ENCODE assay signal across 8 cellular contexts in the genomic region with DNA sequence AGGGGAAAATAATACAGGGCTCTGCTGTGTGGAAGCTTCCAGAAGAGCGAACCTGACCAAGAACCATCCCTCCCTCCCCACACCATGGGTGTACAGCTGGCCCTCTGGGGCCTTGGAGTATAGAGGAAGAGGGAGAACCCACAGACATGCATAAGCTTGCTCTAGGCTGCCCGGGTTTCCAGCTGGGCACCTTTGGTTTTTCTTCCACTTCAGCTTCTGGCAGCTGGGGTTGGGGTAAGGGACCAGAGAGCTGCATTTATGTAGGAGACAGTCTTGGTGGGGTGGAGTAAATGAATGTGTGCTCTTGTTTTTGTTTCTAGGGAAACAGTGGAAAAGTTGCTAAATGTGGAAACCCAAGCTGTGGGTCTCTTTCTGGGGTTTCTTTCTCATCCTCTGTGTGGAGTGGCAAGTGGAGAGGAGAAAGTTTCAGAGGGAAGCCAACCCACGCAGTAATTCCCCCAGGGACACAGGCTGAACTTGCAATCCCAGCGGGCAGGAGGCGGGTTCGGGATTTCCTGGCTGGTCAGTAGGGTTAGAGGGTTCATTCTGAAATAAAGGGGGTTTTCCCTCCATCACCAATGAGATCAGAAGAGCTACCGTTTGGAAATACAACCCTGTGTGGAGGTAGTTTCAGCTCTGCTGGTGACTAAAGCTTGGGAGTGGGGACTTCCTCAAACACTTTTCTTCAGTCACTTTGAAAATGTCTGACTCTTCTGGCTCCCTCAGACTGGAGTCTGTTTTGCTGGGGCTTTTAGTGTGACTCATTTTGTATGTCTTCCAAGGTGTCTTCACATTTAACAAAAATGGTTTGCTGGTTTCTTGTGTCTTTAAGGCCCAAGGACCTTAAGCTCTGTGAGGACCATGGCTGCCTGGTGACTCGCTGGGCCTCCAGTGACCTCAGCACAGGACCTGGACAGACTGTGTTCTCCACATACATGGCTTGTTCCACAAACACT. TPM values are rescaled to one million over a fixed set of nuclear protein-coding genes. Genes with fewer than 3 reads are reported as not detected.
DNase-seq lines count a peak whose midpoint lies in the region; ATAC-seq and TF ChIP-seq lines count a peak whose summit lies in the region.

No MANE protein-coding gene starts in this region.

- CTCF ChIA-PET in activated naive CD4-positive, alpha-beta T cell treated with anti-CD3 and anti-CD28 coated beads for 36 hours (lab: Charles Lee), result interaction anchor here (0.6 to 3.1 kb wide), 13 partner anchors 9 to 453 kb away, joined by 3 to 23 read pairs (median 5); a partner anchor contains a TSS
- CTCF ChIA-PET in activated naive CD4-positive, alpha-beta T cell treated with anti-CD3 and anti-CD28 coated beads, Interleukin-2, amount 10 ng/mL, durations not matched to agents 7 days and 5 days (lab: Charles Lee), result interaction anchor here (0.7 to 1.8 kb wide), 8 partner anchors 9 to 60 kb away, joined by 3 to 11 read pairs (median 4); no protein-coding TSS in a partner anchor
- CTCF ChIA-PET in activated CD4-positive, alpha-beta memory T cell treated with anti-CD3 and anti-CD28 coated beads for 36 hours (lab: Charles Lee), result interaction anchor here (1.0 to 3.0 kb wide), 11 partner anchors 10 to 76 kb away, joined by 3 to 17 read pairs (median 6); a partner anchor contains a TSS

- TF ChIP-seq EP300 in transverse colon (IDR thresholded peaks at IDR 0.05; ENCODE audit: low read depth), result no peak

- peak; percentile 67 for DNase-seq in activated naive CD4-positive, alpha-beta T cell treated with anti-CD3 and anti-CD28 coated beads for 36 hours
- DNase-seq in activated naive CD4-positive, alpha-beta T cell treated with anti-CD3 and anti-CD28 coated beads, Interleukin-2, amount 10 ng/mL, durations not matched to agents 7 days and 5 days, result no peak
- peak; percentile 72 for DNase-seq in activated CD4-positive, alpha-beta memory T cell treated with anti-CD3 and anti-CD28 coated beads for 36 hours
- DNase-seq in hepatic stellate cell (ENCODE audit: low spot score), result peak; percentile 55
- DNase-seq in transverse colon, result no peak
- no peak for DNase-seq in activated gamma-delta T cell treated with Interleukin-2 at 50 U/mL for 16 hours
- DNase-seq in activated gamma-delta T cell (lab: John Stamatoyannopoulos, UW), result no peak

- intact Hi-C loops in activated naive CD4-positive, alpha-beta T cell treated with anti-CD3 and anti-CD28 coated beads for 36 hours (cut with micrococcal nuclease), result loop anchor here (1.0 kb wide), 4 partner anchors 10 to 59 kb away; a partner anchor contains a TSS
- intact Hi-C loops in activated CD4-positive, alpha-beta memory T cell treated with anti-CD3 and anti-CD28 coated beads for 36 hours (cut with micrococcal nuclease), result loop anchor here (1.0 to 2.0 kb wide), 5 partner anchors 8 to 69 kb away; no protein-coding TSS in a partner anchor
- intact Hi-C loops in transverse colon (cut with DNase I; ENCODE audit: low total_unique reads), result no loop called here

- ATAC-seq in HG03097 (IDR thresholded peaks at IDR 0.05; ENCODE audit: low FRiP score, unreplicated experiment), result peak; percentile 40

- H3K27me3 ChIP-seq in transverse colon, result no peaks in the 10 kb centered on the region

- H3K27ac ChIP-seq in transverse colon, result peak overlapping the region; percentile 19 to 48 (median 36)

- H3K4me1 ChIP-seq in transverse colon, result peaks cover 0 to 16% (median 8%) of the 10 kb centered on the region in 4 donors

- peak overlapping the region; percentile 93 for H3K27ac Mint-ChIP-seq in activated naive CD4-positive, alpha-beta T cell treated with anti-CD3 and anti-CD28 coated beads for 36 hours
- H3K27ac Mint-ChIP-seq in activated naive CD4-positive, alpha-beta T cell treated with anti-CD3 and anti-CD28 coated beads, Interleukin-2, amount 10 ng/mL, durations not matched to agents 7 days and 5 days, result no peak overlapping the region
- H3K27ac Mint-ChIP-seq in activated CD4-positive, alpha-beta memory T cell treated with anti-CD3 and anti-CD28 coated beads for 36 hours, result peak overlapping the region; percentile 98

- H3K4me3 ChIP-seq in transverse colon, result no peak overlapping the region

- peak overlapping the region; percentile 19 for H3K4me3 Mint-ChIP-seq in activated naive CD4-positive, alpha-beta T cell treated with anti-CD3 and anti-CD28 coated beads for 36 hours
- H3K4me3 Mint-ChIP-seq in activated naive CD4-positive, alpha-beta T cell treated with anti-CD3 and anti-CD28 coated beads, Interleukin-2, amount 10 ng/mL, durations not matched to agents 7 days and 5 days, result no peak overlapping the region
- H3K4me3 Mint-ChIP-seq in activated CD4-positive, alpha-beta memory T cell treated with anti-CD3 and anti-CD28 coated beads for 36 hours, result peak overlapping the region; percentile 21

- peaks cover 39% of the 10 kb centered on the region for H3K4me1 Mint-ChIP-seq in activated naive CD4-positive, alpha-beta T cell treated with anti-CD3 and anti-CD28 coated beads for 36 hours (ENCODE audit: low read depth)
- H3K4me1 Mint-ChIP-seq in activated naive CD4-positive, alpha-beta T cell treated with anti-CD3 and anti-CD28 coated beads, Interleukin-2, amount 10 ng/mL, durations not matched to agents 7 days and 5 days, result peaks cover 26% of the 10 kb centered on the region
- peaks cover 44% of the 10 kb centered on the region for H3K4me1 Mint-ChIP-seq in activated CD4-positive, alpha-beta memory T cell treated with anti-CD3 and anti-CD28 coated beads for 36 hours (ENCODE audit: low read depth)

- no peak for TF ChIP-seq CTCF in transverse colon (IDR thresholded peaks at IDR 0.05)

- H3K9me3 ChIP-seq in transverse colon, result no peaks in the 10 kb centered on the region

- H3K36me3 ChIP-seq in transverse colon, result no peaks in the 10 kb centered on the region

- in situ Hi-C loops in transverse colon (cut with MboI; ENCODE audit: low pct_ligation_motif_present in 1 of 4, low pct_unique_long_range_greater_than_20kb in 1 of 4, low sequenced_read_pairs in 3 of 4), result no loop called here

- no peaks in the 10 kb centered on the region for H3K9me3 Mint-ChIP-seq in activated naive CD4-positive, alpha-beta T cell treated with anti-CD3 and anti-CD28 coated beads for 36 hours
- no peaks in the 10 kb centered on the region for H3K9me3 Mint-ChIP-seq in activated naive CD4-positive, alpha-beta T cell treated with anti-CD3 and anti-CD28 coated beads, Interleukin-2, amount 10 ng/mL, durations not matched to agents 7 days and 5 days
- no peaks in the 10 kb centered on the region for H3K9me3 Mint-ChIP-seq in activated CD4-positive, alpha-beta memory T cell treated with anti-CD3 and anti-CD28 coated beads for 36 hours

- no peak for TF ChIP-seq POLR2A in transverse colon (IDR thresholded peaks at IDR 0.05)

- H3K27me3 Mint-ChIP-seq in activated naive CD4-positive, alpha-beta T cell treated with anti-CD3 and anti-CD28 coated beads for 36 hours (ENCODE audit: low read depth), result no peaks in the 10 kb centered on the region
- H3K27me3 Mint-ChIP-seq in activated naive CD4-positive, alpha-beta T cell treated with anti-CD3 and anti-CD28 coated beads, Interleukin-2, amount 10 ng/mL, durations not matched to agents 7 days and 5 days, result peaks cover 5% of the 10 kb centered on the region
- no peaks in the 10 kb centered on the region for H3K27me3 Mint-ChIP-seq in activated CD4-positive, alpha-beta memory T cell treated with anti-CD3 and anti-CD28 coated beads for 36 hours

- WGBS in transverse colon (ENCODE audit: low coverage in 1 of 2), 2 donors, result 60% methylated on average over 8 of the region's 8 CpGs; no CpG with 5 or more reads in 1 of the 2 donors

- POLR2A ChIA-PET in activated CD4-positive, alpha-beta memory T cell treated with anti-CD3 and anti-CD28 coated beads for 36 hours (lab: Charles Lee), result interaction anchor here (0.6 to 6.4 kb wide), 13 partner anchors 10 to 254 kb away, joined by 3 to 92 read pairs (median 4); a partner anchor contains a TSS

- no peaks in the 10 kb centered on the region for H3K36me3 Mint-ChIP-seq in activated naive CD4-positive, alpha-beta T cell treated with anti-CD3 and anti-CD28 coated beads for 36 hours (ENCODE audit: low read depth)
- peaks cover 3% of the 10 kb centered on the region for H3K36me3 Mint-ChIP-seq in activated naive CD4-positive, alpha-beta T cell treated with anti-CD3 and anti-CD28 coated beads, Interleukin-2, amount 10 ng/mL, durations not matched to agents 7 days and 5 days
- H3K36me3 Mint-ChIP-seq in activated CD4-positive, alpha-beta memory T cell treated with anti-CD3 and anti-CD28 coated beads for 36 hours, result peaks cover 3% of the 10 kb centered on the region

RNA-seq across cellular contexts. Expression of a gene that starts 22.2 kb away (rescaled TPM):
- 100 to 1,000 TPM; 197 to 198 TPM for total RNA-seq in activated naive CD4-positive, alpha-beta T cell treated with anti-CD3 and anti-CD28 coated beads for 36 hours
- 100 to 1,000 TPM; 949 to 966 TPM for total RNA-seq in activated CD4-positive, alpha-beta memory T cell treated with anti-CD3 and anti-CD28 coated beads for 36 hours
- 10 to 100 TPM in 3 of 4 donors, 1 to 10 TPM in 1; 9.0 to 83.8 (median 20.3) TPM for total RNA-seq in transverse colon

RNA-seq across cellular contexts. Expression of a gene that starts 58.3 kb away (rescaled TPM):
- total RNA-seq in activated naive CD4-positive, alpha-beta T cell treated with anti-CD3 and anti-CD28 coated beads for 36 hours, result 10 to 100 TPM; 26.2 to 27.9 TPM
- total RNA-seq in activated CD4-positive, alpha-beta memory T cell treated with anti-CD3 and anti-CD28 coated beads for 36 hours, result 10 to 100 TPM; 44.6 to 51.4 TPM
- 10 to 100 TPM in 3 of 4 donors, 1 to 10 TPM in 1; 5.4 to 38.7 (median 23.2) TPM for total RNA-seq in transverse colon

Comparison
In these comparisons a context has a peak if more than half of its experiments do, and no peak if none do; other contexts are left out.
1. DNase-seq: peak in activated naive CD4-positive, alpha-beta T cell treated with anti-CD3 and anti-CD28 coated beads for 36 hours (single experiment), activated CD4-positive, alpha-beta memory T cell treated with anti-CD3 and anti-CD28 coated beads for 36 hours (single experiment) and hepatic stellate cell (single experiment); none in activated naive CD4-positive, alpha-beta T cell treated with anti-CD3 and anti-CD28 coated beads, Interleukin-2, amount 10 ng/mL, durations not matched to agents 7 days and 5 days (single experiment), transverse colon (single experiment), activated gamma-delta T cell treated with Interleukin-2 at 50 U/mL for 16 hours (single experiment) and activated gamma-delta T cell (single experiment).
2. RNA of a gene that starts 22.2 kb away (total RNA-seq): 949 to 966 TPM in activated CD4-positive, alpha-beta memory T cell treated with anti-CD3 and anti-CD28 coated beads for 36 hours; 197 to 198 TPM in activated naive CD4-positive, alpha-beta T cell treated with anti-CD3 and anti-CD28 coated beads for 36 hours and 9.0 to 83.8 TPM in transverse colon; every median in the first group is over 4 times any median in the second.